17 cellular contexts compared by ENCODE assay signal in genomic region chr1:76426606-76427005, GRCh38.
DNase-seq lines count a peak whose midpoint lies in the region; ATAC-seq, FAIRE-seq and TF ChIP-seq lines count a peak whose summit lies in the region.
"Had no signal": no experiment of that assay in that cellular context is flagged by ENCODE, and none has a peak within 500 bp of the region (broad histone marks: within the 10 kb centered on the region; RNA-seq: fewer than 3 reads in every experiment).

No MANE protein-coding gene starts in this region.

- no peaks in the 10 kb centered on the region for H3K27me3 ChIP-seq in mesenchymal stem cell (ENCODE audit: control insufficient read depth in 1 of 2, insufficient read depth in 1 of 2, low read length in 2 of 2)

- H3K9me3 ChIP-seq in mesenchymal stem cell (ENCODE audit: control insufficient read depth, low read length) (no peaks in the 10 kb centered on the region), kidney (ENCODE audit: control insufficient read depth in 1 of 2, low read length in 2 of 2) (no peaks in the 10 kb centered on the region)

- intact Hi-C loops in kidney (cut with DNase I): no loop called here

- H3K79me1 ChIP-seq in mesenchymal stem cell (replicated peaks; ENCODE audit: low read length, poor library complexity, severe bottlenecking): no peaks in the 10 kb centered on the region

- FAIRE-seq in kidney (lab: Jason Lieb, UNC): no peak
- FAIRE-seq: A204.1, G401.6, GM12891, H1 had no signal

- no peak overlapping the region for H2AK5ac ChIP-seq in mesenchymal stem cell (ENCODE audit: low read length, severe bottlenecking)

- H3K4me2 ChIP-seq in mesenchymal stem cell (ENCODE audit: low read length, poor library complexity, severe bottlenecking): no peak overlapping the region

- 93% methylated on average over 4 of the region's 4 CpGs for WGBS in mesenchymal stem cell

- H2BK5ac ChIP-seq in mesenchymal stem cell (ENCODE audit: low read depth, low read length, poor library complexity, severe bottlenecking): no peak overlapping the region

- no peak overlapping the region for H2BK120ac ChIP-seq in mesenchymal stem cell (ENCODE audit: low read depth, low read length)

- no peaks in the 10 kb centered on the region for H3K4me1 ChIP-seq in mesenchymal stem cell (ENCODE audit: control insufficient read depth, insufficient read depth, low read depth, low read length)
- no peaks in the 10 kb centered on the region for H3K4me1 ChIP-seq in kidney (ENCODE audit: control insufficient read depth in 1 of 2, insufficient read depth in 1 of 2, low read depth in 1 of 2, low read length in 2 of 2)

- H3K4ac ChIP-seq in mesenchymal stem cell (ENCODE audit: low read depth in 1 of 2, low read length in 2 of 2): no peak overlapping the region

- H4K91ac ChIP-seq in mesenchymal stem cell (ENCODE audit: low read length): no peak overlapping the region

- no peak overlapping the region for H2BK15ac ChIP-seq in mesenchymal stem cell (ENCODE audit: low read depth, poor library complexity, severe bottlenecking)

- TF ChIP-seq CTCF in fibroblast of mammary gland (conservative IDR thresholded peaks at IDR 0.05; ENCODE audit: control insufficient read depth, insufficient read depth, low read depth, low read length): no peak
- no peak for TF ChIP-seq CTCF in kidney (IDR thresholded peaks at IDR 0.05; ENCODE audit: borderline replicate concordance, extremely low read depth, insufficient read depth)

- H3K18ac ChIP-seq in mesenchymal stem cell (ENCODE audit: low read depth in 1 of 2, low read length in 2 of 2): no peak overlapping the region

- DNase-seq in HS-5 (ENCODE audit: low read depth): peak; percentile 44
- DNase-seq in amniotic epithelial cell (ENCODE audit: low read depth): peak; percentile 31
- DNase-seq in fibroblast of mammary gland (ENCODE audit: low read depth): peak; percentile 34
- DNase-seq in mesenchymal stem cell: peak; percentile 11
- no peak for DNase-seq in NCI-H1436 treated with DMSO at 0.1 percent for 48 hours (lab: John Stamatoyannopoulos, UW)
- no peak for DNase-seq in activated CD4-positive, alpha-beta T cell treated with anti-CD3 and anti-CD28 coated beads, Interleukin-2, amount 50 U/mL, for 48 hours
- DNase-seq in kidney: no peak
- DNase-seq: C1 segment of cervical spinal cord; CD4-positive, alpha-beta T cell; DMS79 had no signal

- no peak overlapping the region for H3K27ac ChIP-seq in mesenchymal stem cell (ENCODE audit: low read length, poor library complexity, severe bottlenecking)
- no peak overlapping the region for H3K27ac ChIP-seq in kidney (ENCODE audit: low read depth in 2 of 2, low read length in 2 of 2)
- H3K27ac ChIP-seq: HL-60 had no signal

- H2AFZ ChIP-seq in mesenchymal stem cell (ENCODE audit: low read depth, low read length): no peak overlapping the region

- ATAC-seq in GM21737 (IDR thresholded peaks at IDR 0.05; ENCODE audit: unreplicated experiment): no peak
- ATAC-seq: HCT116 had no signal

- no peaks in the 10 kb centered on the region for H3K36me3 ChIP-seq in mesenchymal stem cell (ENCODE audit: control insufficient read depth in 1 of 2, insufficient read depth in 2 of 2, low read depth in 1 of 2, low read length in 2 of 2)
- no peaks in the 10 kb centered on the region for H3K36me3 ChIP-seq in kidney (ENCODE audit: control insufficient read depth in 1 of 2, insufficient read depth in 2 of 2, low read length in 2 of 2)

- no peak overlapping the region for H3K23ac ChIP-seq in mesenchymal stem cell (ENCODE audit: low read length in 2 of 2)

- no peak overlapping the region for H3K4me3 ChIP-seq in fibroblast of mammary gland (ENCODE audit: control insufficient read depth, low read depth, low read length)
- no peak overlapping the region for H3K4me3 ChIP-seq in mesenchymal stem cell (ENCODE audit: insufficient read depth in 1 of 2, low read depth in 1 of 2, low read length in 2 of 2)
- no peak overlapping the region for H3K4me3 ChIP-seq in kidney (ENCODE audit: low read length in 2 of 2)

- H3K14ac ChIP-seq in mesenchymal stem cell (ENCODE audit: low read length in 2 of 2): no peak overlapping the region

- no peak overlapping the region for H4K8ac ChIP-seq in mesenchymal stem cell (ENCODE audit: low read length)

- H3K9ac ChIP-seq in mesenchymal stem cell (ENCODE audit: low read length) (no peak overlapping the region), kidney (ENCODE audit: low read length in 2 of 2) (no peak overlapping the region)

- H2BK12ac ChIP-seq in mesenchymal stem cell (ENCODE audit: low read length in 2 of 2): no peak overlapping the region

Comparison
In these comparisons a context has a peak if more than half of its experiments do, and no peak if none do; other contexts are left out.
1. DNase-seq: peak in HS-5 (single experiment), amniotic epithelial cell (single experiment), fibroblast of mammary gland (single experiment) and mesenchymal stem cell (single experiment); none in NCI-H1436 treated with DMSO at 0.1 percent for 48 hours (single experiment), activated CD4-positive, alpha-beta T cell treated with anti-CD3 and anti-CD28 coated beads, Interleukin-2, amount 50 U/mL, for 48 hours (0 of 2) and kidney (single experiment).